ENCODE assay signal across 1 cellular context in the genomic region with DNA sequence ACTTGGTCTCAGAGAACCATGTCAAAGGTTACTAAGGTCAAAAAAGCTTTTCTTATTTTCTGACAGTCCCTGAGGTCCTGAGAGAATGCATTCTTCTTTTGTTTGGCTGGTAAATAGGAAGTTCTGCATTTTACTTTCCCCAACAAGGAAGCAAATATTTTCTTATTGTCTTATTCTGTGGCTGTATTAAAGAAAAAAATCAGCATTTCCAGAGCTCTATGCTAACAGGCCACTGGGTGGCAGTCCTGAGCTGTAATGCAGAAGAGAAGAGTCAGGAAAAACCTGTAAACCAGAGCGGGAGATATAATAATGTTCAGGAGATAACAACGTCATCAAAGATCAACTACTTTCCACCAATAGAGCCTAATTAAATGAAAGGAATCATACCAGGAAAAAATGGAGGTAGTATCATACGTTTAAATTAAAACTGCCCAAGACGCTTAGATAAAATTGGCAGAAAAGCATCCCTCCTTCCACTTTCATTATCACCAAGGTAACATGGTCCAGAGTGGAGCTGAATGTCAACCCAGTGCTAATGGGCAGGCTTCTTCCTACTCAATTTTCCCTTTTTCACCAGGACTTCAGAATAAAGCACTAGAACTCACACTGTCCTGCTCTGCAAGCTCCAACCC.
TF ChIP-seq lines count a peak whose summit lies in the region.

No MANE protein-coding gene starts in this region.

TF ChIP-seq in K562, 482 proteins besides CTCF, POLR2A, EP300 and RAD21 (continued from another document):
- TF ChIP-seq, protein P1, sequence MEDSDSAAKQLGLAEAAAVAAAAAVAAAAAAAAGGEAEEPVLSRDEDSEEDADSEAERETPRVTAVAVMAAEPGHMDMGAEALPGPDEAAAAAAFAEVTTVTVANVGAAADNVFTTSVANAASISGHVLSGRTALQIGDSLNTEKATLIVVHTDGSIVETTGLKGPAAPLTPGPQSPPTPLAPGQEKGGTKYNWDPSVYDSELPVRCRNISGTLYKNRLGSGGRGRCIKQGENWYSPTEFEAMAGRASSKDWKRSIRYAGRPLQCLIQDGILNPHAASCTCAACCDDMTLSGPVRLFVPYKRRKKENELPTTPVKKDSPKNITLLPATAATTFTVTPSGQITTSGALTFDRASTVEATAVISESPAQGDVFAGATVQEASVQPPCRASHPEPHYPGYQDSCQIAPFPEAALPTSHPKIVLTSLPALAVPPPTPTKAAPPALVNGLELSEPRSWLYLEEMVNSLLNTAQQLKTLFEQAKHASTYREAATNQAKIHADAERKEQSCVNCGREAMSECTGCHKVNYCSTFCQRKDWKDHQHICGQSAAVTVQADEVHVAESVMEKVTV (CRISPR knock-in tag; IDR thresholded peaks at IDR 0.05), result peak; percentile 65
- peak in 1 of 2 experiments; percentile 21; a peak in 1 of 4 replicates for TF ChIP-seq MAZ (CRISPR knock-in tag; conservative IDR thresholded peaks at IDR 0.05 in 1 of 2, IDR thresholded peaks at IDR 0.05 in 1 of 2)
- TF ChIP-seq, protein P2, sequence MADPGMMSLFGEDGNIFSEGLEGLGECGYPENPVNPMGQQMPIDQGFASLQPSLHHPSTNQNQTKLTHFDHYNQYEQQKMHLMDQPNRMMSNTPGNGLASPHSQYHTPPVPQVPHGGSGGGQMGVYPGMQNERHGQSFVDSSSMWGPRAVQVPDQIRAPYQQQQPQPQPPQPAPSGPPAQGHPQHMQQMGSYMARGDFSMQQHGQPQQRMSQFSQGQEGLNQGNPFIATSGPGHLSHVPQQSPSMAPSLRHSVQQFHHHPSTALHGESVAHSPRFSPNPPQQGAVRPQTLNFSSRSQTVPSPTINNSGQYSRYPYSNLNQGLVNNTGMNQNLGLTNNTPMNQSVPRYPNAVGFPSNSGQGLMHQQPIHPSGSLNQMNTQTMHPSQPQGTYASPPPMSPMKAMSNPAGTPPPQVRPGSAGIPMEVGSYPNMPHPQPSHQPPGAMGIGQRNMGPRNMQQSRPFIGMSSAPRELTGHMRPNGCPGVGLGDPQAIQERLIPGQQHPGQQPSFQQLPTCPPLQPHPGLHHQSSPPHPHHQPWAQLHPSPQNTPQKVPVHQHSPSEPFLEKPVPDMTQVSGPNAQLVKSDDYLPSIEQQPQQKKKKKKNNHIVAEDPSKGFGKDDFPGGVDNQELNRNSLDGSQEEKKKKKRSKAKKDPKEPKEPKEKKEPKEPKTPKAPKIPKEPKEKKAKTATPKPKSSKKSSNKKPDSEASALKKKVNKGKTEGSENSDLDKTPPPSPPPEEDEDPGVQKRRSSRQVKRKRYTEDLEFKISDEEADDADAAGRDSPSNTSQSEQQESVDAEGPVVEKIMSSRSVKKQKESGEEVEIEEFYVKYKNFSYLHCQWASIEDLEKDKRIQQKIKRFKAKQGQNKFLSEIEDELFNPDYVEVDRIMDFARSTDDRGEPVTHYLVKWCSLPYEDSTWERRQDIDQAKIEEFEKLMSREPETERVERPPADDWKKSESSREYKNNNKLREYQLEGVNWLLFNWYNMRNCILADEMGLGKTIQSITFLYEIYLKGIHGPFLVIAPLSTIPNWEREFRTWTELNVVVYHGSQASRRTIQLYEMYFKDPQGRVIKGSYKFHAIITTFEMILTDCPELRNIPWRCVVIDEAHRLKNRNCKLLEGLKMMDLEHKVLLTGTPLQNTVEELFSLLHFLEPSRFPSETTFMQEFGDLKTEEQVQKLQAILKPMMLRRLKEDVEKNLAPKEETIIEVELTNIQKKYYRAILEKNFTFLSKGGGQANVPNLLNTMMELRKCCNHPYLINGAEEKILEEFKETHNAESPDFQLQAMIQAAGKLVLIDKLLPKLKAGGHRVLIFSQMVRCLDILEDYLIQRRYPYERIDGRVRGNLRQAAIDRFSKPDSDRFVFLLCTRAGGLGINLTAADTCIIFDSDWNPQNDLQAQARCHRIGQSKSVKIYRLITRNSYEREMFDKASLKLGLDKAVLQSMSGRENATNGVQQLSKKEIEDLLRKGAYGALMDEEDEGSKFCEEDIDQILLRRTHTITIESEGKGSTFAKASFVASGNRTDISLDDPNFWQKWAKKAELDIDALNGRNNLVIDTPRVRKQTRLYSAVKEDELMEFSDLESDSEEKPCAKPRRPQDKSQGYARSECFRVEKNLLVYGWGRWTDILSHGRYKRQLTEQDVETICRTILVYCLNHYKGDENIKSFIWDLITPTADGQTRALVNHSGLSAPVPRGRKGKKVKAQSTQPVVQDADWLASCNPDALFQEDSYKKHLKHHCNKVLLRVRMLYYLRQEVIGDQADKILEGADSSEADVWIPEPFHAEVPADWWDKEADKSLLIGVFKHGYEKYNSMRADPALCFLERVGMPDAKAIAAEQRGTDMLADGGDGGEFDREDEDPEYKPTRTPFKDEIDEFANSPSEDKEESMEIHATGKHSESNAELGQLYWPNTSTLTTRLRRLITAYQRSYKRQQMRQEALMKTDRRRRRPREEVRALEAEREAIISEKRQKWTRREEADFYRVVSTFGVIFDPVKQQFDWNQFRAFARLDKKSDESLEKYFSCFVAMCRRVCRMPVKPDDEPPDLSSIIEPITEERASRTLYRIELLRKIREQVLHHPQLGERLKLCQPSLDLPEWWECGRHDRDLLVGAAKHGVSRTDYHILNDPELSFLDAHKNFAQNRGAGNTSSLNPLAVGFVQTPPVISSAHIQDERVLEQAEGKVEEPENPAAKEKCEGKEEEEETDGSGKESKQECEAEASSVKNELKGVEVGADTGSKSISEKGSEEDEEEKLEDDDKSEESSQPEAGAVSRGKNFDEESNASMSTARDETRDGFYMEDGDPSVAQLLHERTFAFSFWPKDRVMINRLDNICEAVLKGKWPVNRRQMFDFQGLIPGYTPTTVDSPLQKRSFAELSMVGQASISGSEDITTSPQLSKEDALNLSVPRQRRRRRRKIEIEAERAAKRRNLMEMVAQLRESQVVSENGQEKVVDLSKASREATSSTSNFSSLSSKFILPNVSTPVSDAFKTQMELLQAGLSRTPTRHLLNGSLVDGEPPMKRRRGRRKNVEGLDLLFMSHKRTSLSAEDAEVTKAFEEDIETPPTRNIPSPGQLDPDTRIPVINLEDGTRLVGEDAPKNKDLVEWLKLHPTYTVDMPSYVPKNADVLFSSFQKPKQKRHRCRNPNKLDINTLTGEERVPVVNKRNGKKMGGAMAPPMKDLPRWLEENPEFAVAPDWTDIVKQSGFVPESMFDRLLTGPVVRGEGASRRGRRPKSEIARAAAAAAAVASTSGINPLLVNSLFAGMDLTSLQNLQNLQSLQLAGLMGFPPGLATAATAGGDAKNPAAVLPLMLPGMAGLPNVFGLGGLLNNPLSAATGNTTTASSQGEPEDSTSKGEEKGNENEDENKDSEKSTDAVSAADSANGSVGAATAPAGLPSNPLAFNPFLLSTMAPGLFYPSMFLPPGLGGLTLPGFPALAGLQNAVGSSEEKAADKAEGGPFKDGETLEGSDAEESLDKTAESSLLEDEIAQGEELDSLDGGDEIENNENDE (IDR thresholded peaks at IDR 0.05; ENCODE audit: low read depth, low read length), result no peak
- TF ChIP-seq, protein P3, sequence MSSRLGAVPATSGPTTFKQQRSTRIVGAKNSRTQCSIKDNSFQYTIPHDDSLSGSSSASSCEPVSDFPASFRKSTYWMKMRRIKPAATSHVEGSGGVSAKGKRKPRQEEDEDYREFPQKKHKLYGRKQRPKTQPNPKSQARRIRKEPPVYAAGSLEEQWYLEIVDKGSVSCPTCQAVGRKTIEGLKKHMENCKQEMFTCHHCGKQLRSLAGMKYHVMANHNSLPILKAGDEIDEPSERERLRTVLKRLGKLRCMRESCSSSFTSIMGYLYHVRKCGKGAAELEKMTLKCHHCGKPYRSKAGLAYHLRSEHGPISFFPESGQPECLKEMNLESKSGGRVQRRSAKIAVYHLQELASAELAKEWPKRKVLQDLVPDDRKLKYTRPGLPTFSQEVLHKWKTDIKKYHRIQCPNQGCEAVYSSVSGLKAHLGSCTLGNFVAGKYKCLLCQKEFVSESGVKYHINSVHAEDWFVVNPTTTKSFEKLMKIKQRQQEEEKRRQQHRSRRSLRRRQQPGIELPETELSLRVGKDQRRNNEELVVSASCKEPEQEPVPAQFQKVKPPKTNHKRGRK (tag; IDR thresholded peaks at IDR 0.05), result 0 out of 2 replicates have a peak, but pooled peaks have one; percentile 39
- TF ChIP-seq BCOR (IDR thresholded peaks at IDR 0.05), result no peak
- no peak for TF ChIP-seq LARP7 (IDR thresholded peaks at IDR 0.05)
